Comparison of ENCODE assay signal across 23 cellular contexts in genomic region chr2:178787934-178788333, GRCh38. TPM values are rescaled to one million over a fixed set of nuclear protein-coding genes. Genes with fewer than 3 reads are reported as not detected.
DNase-seq lines count a peak whose midpoint lies in the region; ATAC-seq, FAIRE-seq and TF ChIP-seq lines count a peak whose summit lies in the region.
"Had no signal": no experiment of that assay in that cellular context is flagged by ENCODE, and none has a peak within 500 bp of the region (broad histone marks: within the 10 kb centered on the region; RNA-seq: fewer than 3 reads in every experiment).

No MANE protein-coding gene starts in this region.

- TF ChIP-seq EP300 in K562 (IDR thresholded peaks at IDR 0.05; ENCODE audit: low read length): no peak

- H3K27me3 ChIP-seq in cardiac muscle cell (no peaks in the 10 kb centered on the region), heart right ventricle (no peaks in the 10 kb centered on the region), K562 (ENCODE audit: control insufficient read depth in 2 of 2, insufficient read depth in 2 of 2, low read length in 2 of 2) (no peaks in the 10 kb centered on the region; a peak in 1 of 5 replicates)
- H3K27me3 ChIP-seq: BE2C; BLaER1 treated with 17β-estradiol and CSF1 and Interleukin-3, amounts not matched to agents 10 nM and 100 nM had no signal

- H3K9ac ChIP-seq in K562 (ENCODE audit: insufficient read depth in 1 of 2, low read depth in 2 of 2, low read length in 2 of 2): no peak overlapping the region
- H3K9ac ChIP-seq: BLaER1 treated with 17β-estradiol and CSF1 and Interleukin-3, amounts not matched to agents 10 nM and 100 nM had no signal

- peak overlapping the region; percentile 32 for H3K27ac ChIP-seq in cardiac muscle cell
- H3K27ac ChIP-seq in heart right ventricle: no peak overlapping the region
- H3K27ac ChIP-seq in K562 (ENCODE audit: extremely low read depth, low read depth, low read length): no peak overlapping the region
- H3K27ac ChIP-seq: A549; BLaER1 treated with 17β-estradiol and CSF1 and Interleukin-3, amounts not matched to agents 10 nM and 100 nM had no signal

- H3K36me3 ChIP-seq in cardiac muscle cell (peaks cover 98% of the 10 kb centered on the region), heart right ventricle (peaks cover 0 to 98% (median 18%) of the 10 kb centered on the region in 9 donors), K562 (ENCODE audit: control insufficient read depth, insufficient read depth, low read length) (no peaks in the 10 kb centered on the region)
- H3K36me3 ChIP-seq: BE2C; BLaER1 treated with 17β-estradiol and CSF1 and Interleukin-3, amounts not matched to agents 10 nM and 100 nM had no signal

- H3K4me1 ChIP-seq in cardiac muscle cell (ENCODE audit: low read depth) (no peaks in the 10 kb centered on the region), heart right ventricle (peaks cover 0 to 45% (median 0%) of the 10 kb centered on the region in 9 donors), K562 (replicated peaks in 1 of 2; ENCODE audit: control insufficient read depth in 2 of 2, insufficient read depth in 2 of 2, low read length in 2 of 2) (no peaks in the 10 kb centered on the region)
- H3K4me1 ChIP-seq: A549; BE2C; BLaER1 treated with 17β-estradiol and CSF1 and Interleukin-3, amounts not matched to agents 10 nM and 100 nM had no signal

- in situ Hi-C loops in K562 (cut with MboI): no loop called here

- no peak overlapping the region for H2AFZ ChIP-seq in K562 (ENCODE audit: low read depth, low read length)
- H2AFZ ChIP-seq: GM23338 had no signal

- no peaks in the 10 kb centered on the region for H4K20me1 ChIP-seq in K562 (replicated peaks; ENCODE audit: control insufficient read depth, insufficient read depth, low read length)
- H4K20me1 ChIP-seq: BLaER1 treated with 17β-estradiol and CSF1 and Interleukin-3, amounts not matched to agents 10 nM and 100 nM had no signal

- WGBS in heart right ventricle, 2 donors: 62 to 72% methylated on average over 5 of the region's 5 CpGs
- WGBS in K562 (ENCODE audit: insufficient coverage, low coverage, missing lambda C conversion rate): 3% methylated on average over 5 of the region's 5 CpGs

- DNase-seq in cardiac muscle cell (ENCODE audit: low read depth in 1 of 2, low spot score in 1 of 2): no peak
- no peak for DNase-seq in heart right ventricle
- no peak for DNase-seq in K562 (ENCODE audit: extremely low read depth in 1 of 4, low spot score in 3 of 4)
- no peak for DNase-seq in urothelium cell line (ENCODE audit: low spot score)
- no peak for DNase-seq in CD14-positive monocyte (ENCODE audit: low spot score)
- no peak for DNase-seq in occipital lobe (lab: John Stamatoyannopoulos, UW)
- DNase-seq: 8988T; ACHN; AML-193; BE2C; Calu3; CD4-positive, alpha-beta memory T cell; COR-L47; DMS153; DND-41; H9 had no signal

- BruUV-seq in K562 (replicated peaks; lab: Mats Ljungman, UMichigan): no TSS peak

- H3K9me1 ChIP-seq in K562 (ENCODE audit: control insufficient read depth, insufficient read depth, low read length): no peaks in the 10 kb centered on the region

- no peaks in the 10 kb centered on the region for H3K9me3 Mint-ChIP-seq in CD14-positive monocyte
- H3K9me3 Mint-ChIP-seq: CD4-positive, alpha-beta memory T cell; GM23338; H9 had no signal

- FAIRE-seq in K562 (lab: Jason Lieb, UNC): peak; percentile 51
- peak; percentile 37 for FAIRE-seq in urothelium cell line (lab: Jason Lieb, UNC)
- FAIRE-seq: A549, G401.6, GM12892 had no signal

- no peak overlapping the region for H3K4me2 ChIP-seq in K562 (ENCODE audit: insufficient read depth, low read length)
- H3K4me2 ChIP-seq: A549; BLaER1 treated with 17β-estradiol and CSF1 and Interleukin-3, amounts not matched to agents 10 nM and 100 nM; GM23338 had no signal

- no peak overlapping the region for H3K27ac Mint-ChIP-seq in CD14-positive monocyte
- H3K27ac Mint-ChIP-seq: CD4-positive, alpha-beta memory T cell; GM23338; H9 had no signal

- POLR2A ChIA-PET in K562 (lab: Yijun Ruan, JAX): interaction anchor here (0.7 kb wide), 1 partner anchor 14 kb away, joined by 3 read pairs; no protein-coding TSS in a partner anchor

- TF ChIP-seq RAD21 in K562 (CRISPR knock-in tag; conservative IDR thresholded peaks at IDR 0.05 in 1 of 2, IDR thresholded peaks at IDR 0.05 in 1 of 2): no peak

- no peaks in the 10 kb centered on the region for H3K36me3 Mint-ChIP-seq in CD14-positive monocyte
- H3K36me3 Mint-ChIP-seq: CD4-positive, alpha-beta memory T cell had no signal

- CTCF ChIA-PET in K562 (lab: Yijun Ruan, JAX; ENCODE audit: low intra/inter-chr PET ratio): no interaction called here

- H3K9me3 ChIP-seq in cardiac muscle cell (ENCODE audit: low read depth): no peaks in the 10 kb centered on the region
- no peaks in the 10 kb centered on the region for H3K9me3 ChIP-seq in heart right ventricle
- H3K9me3 ChIP-seq in K562 (replicated peaks; ENCODE audit: control insufficient read depth, insufficient read depth, low read depth, low read length): no peaks in the 10 kb centered on the region
- H3K9me3 ChIP-seq: A549; BE2C; BLaER1 treated with 17β-estradiol and CSF1 and Interleukin-3, amounts not matched to agents 10 nM and 100 nM had no signal

- H3K4me3 ChIP-seq in cardiac muscle cell: no peak overlapping the region
- no peak overlapping the region for H3K4me3 ChIP-seq in heart right ventricle
- H3K4me3 ChIP-seq in K562: no peak overlapping the region
- H3K4me3 ChIP-seq: A549; BLaER1 treated with 17β-estradiol and CSF1 and Interleukin-3, amounts not matched to agents 10 nM and 100 nM; GM23338 had no signal

- H3K79me2 ChIP-seq in K562 (ENCODE audit: control insufficient read depth, insufficient read depth, low read length): no peaks in the 10 kb centered on the region

- intact Hi-C loops in heart right ventricle (cut with DNase I): no loop called here
- intact Hi-C loops in K562 (cut with micrococcal nuclease): no loop called here
- intact Hi-C loops in CD14-positive monocyte (cut with micrococcal nuclease): no loop called here

- no peak for TF ChIP-seq POLR2A in K562 (conservative IDR thresholded peaks at IDR 0.05)

- H3K4me1 Mint-ChIP-seq in CD14-positive monocyte: no peaks in the 10 kb centered on the region
- H3K4me1 Mint-ChIP-seq: CD4-positive, alpha-beta memory T cell had no signal

- ATAC-seq in heart right ventricle: no peak
- no peak for ATAC-seq in K562
- ATAC-seq: A549, GM23338, HCT116 had no signal

- no peak for TF ChIP-seq CTCF in cardiac muscle cell (IDR thresholded peaks at IDR 0.05; ENCODE audit: low read depth, low read length)
- no peak for TF ChIP-seq CTCF in heart right ventricle (IDR thresholded peaks at IDR 0.05)
- TF ChIP-seq CTCF in K562 (IDR thresholded peaks at IDR 0.05 in 2 of 3, conservative IDR thresholded peaks at IDR 0.05 in 1 of 3; ENCODE audit: insufficient read depth in 2 of 3, low read depth in 1 of 3, low read length in 3 of 3): no peak
- no peak for TF ChIP-seq CTCF in CD14-positive monocyte (IDR thresholded peaks at IDR 0.05)

- H3K27me3 Mint-ChIP-seq in CD14-positive monocyte (ENCODE audit: low read depth in 3 of 3): no peaks in the 10 kb centered on the region

- no peak overlapping the region for H3K4me3 Mint-ChIP-seq in CD14-positive monocyte
- H3K4me3 Mint-ChIP-seq: CD4-positive, alpha-beta memory T cell; GM23338; H9 had no signal

TF ChIP-seq in K562, 482 proteins besides CTCF, POLR2A, EP300 and RAD21 (continues in another document):
- TF ChIP-seq CEBPG (CRISPR knock-in tag; IDR thresholded peaks at IDR 0.05) (no peak), CEBPG (tag; conservative IDR thresholded peaks at IDR 0.05 in 1 of 2, IDR thresholded peaks at IDR 0.05 in 1 of 2) (peak in 1 of 2 experiments; percentile 69; a peak in 2 of 4 replicates), GTF2B (IDR thresholded peaks at IDR 0.05; ENCODE audit: extremely low read depth, insufficient read length) (no peak), HNRNPUL1 (IDR thresholded peaks at IDR 0.05; ENCODE audit: low read length) (no peak)

RNA-seq across cellular contexts. Expression of gene TTN, which starts 19.3 kb away (rescaled TPM):
- total RNA-seq in cardiac muscle cell (473 and 1,214 TPM in 2 replicates), heart right ventricle (1,000 to 10,000 TPM; 2,633 to 4,921 (median 3,995) TPM), K562 (2014; rRNA removed) (under 0.01 TPM in 1 of 2 replicates, not detected in the other), K562 (2014; rRNA removed; fragmentation: Illumina TruSeq; extraction: Trizol) (under 0.01 TPM in 2 replicates), K562 (2015; rRNA removed; fragmentation: Illumina TruSeq; extraction: Trizol) (under 0.01 and 0.07 TPM in 2 replicates), K562 (2021) (0.07 and 0.20 TPM in 2 replicates), occipital lobe (3.7 TPM)
- polyA plus RNA-seq in cardiac muscle cell (1,208 and 1,558 TPM in 2 replicates), heart right ventricle (100 to 1,000 TPM in 1 of 2 donors, 10 to 100 TPM in 1; 65.7 to 862 TPM), K562 (2011; rRNA removed) (0.01 TPM in 1 of 2 replicates, not detected in the other), K562 (2014; fragmentation: Illumina TruSeq; extraction: Trizol) (not detected in 2 replicates), K562 (2014; fragmentation: Nextera tagmentation; extraction: Ambion mirVana) (under 1 TPM; 0.11 TPM), K562 (2014; rRNA removed) (under 0.01 TPM in 1 of 2 replicates, not detected in the other), CD14-positive monocyte (under 1 TPM; 0.08 to 0.12 TPM)
- total RNA-seq in K562 (2011; cell fraction: chromatin; rRNA removed; ENCODE audit: low replicate concordance): 0.02 and 0.09 TPM in 2 replicates
- total RNA-seq in K562 (2011; cell fraction: nucleolus; rRNA removed): under 0.01 TPM in 2 replicates
- under 0.01 and 0.31 TPM in 2 replicates for total RNA-seq in K562 (2011; cell fraction: nucleoplasm; rRNA removed)
- 0.06 TPM in 1 of 2 replicates, not detected in the other for polyA plus RNA-seq in K562 (2011; cell fraction: cytosol; rRNA removed)
- polyA plus RNA-seq in K562 (2011; cell fraction: nucleus; rRNA removed): under 0.01 and 0.01 TPM in 2 replicates
- polyA plus RNA-seq in K562 (2012): 0.18 and 0.43 TPM in 2 replicates
- polyA minus RNA-seq in K562 (2011; rRNA and poly(A)+ RNA removed): 0.06 and 0.07 TPM in 2 replicates
- not detected in 2 replicates for polyA minus RNA-seq in K562 (2011; cell fraction: cytosol; rRNA and poly(A)+ RNA removed)
- 0.13 and 0.22 TPM in 2 replicates for polyA minus RNA-seq in K562 (2011; cell fraction: nucleus; rRNA and poly(A)+ RNA removed)
- total RNA-seq: H4 had no signal

Comparison
In these comparisons a context has a peak if more than half of its experiments do, and no peak if none do; other contexts are left out.
1. RNA of gene TTN, which starts 19.3 kb away (total RNA-seq): 2,633 to 4,921 TPM in heart right ventricle and 473 to 1,214 TPM in cardiac muscle cell; 3.7 TPM in occipital lobe (single experiment) and under 0.01 to 0.31 TPM in K562; every median in the first group is over 10 times any median in the second.